ENCODE assay signal across 8 cellular contexts in genomic region chr6:26607434-26608230, GRCh38.
A peak's percentile ranks its signal among the peaks of the same experiment; 100 is the strongest.
DNase-seq lines count a peak whose midpoint lies in the region; ATAC-seq, FAIRE-seq and TF ChIP-seq lines count a peak whose summit lies in the region.

No MANE protein-coding gene starts in this region.

- peaks cover 26% of the 10 kb centered on the region for H3K27me3 Mint-ChIP-seq in T-helper 2 cell treated with Interferon-gamma antibody and Interleukin-4, amounts not matched to agents 5 μg/mL and 100 μg/mL, for 36 hours (ENCODE audit: low read depth)

- H3K36me3 ChIP-seq in brain microvascular endothelial cell (replicated peaks) = no peaks in the 10 kb centered on the region

- ATAC-seq in GM21423 (IDR thresholded peaks at IDR 0.05; ENCODE audit: unreplicated experiment) = no peak

- DNase-seq in GF-D8 (lab: John Stamatoyannopoulos, UW) (peak; percentile 26), HFF-Myc (ENCODE audit: extremely low read depth, low read depth) (peak; percentile 12), NCI-H2029 (lab: John Stamatoyannopoulos, UW) (peak; percentile 72), brain microvascular endothelial cell (peak; percentile 71)
- DNase-seq in T-helper 2 cell treated with Interferon-gamma antibody and Interleukin-4, amounts not matched to agents 5 μg/mL and 100 μg/mL, for 36 hours (ENCODE audit: low spot score) = peak; percentile 49
- DNase-seq in stimulated activated CD4-positive, alpha-beta T cell treated with anti-CD3 and anti-CD28 coated beads, Interleukin-4, amount 100 ng/mL, for 1 hour = peak; percentile 36

- H3K4me3 Mint-ChIP-seq in T-helper 2 cell treated with Interferon-gamma antibody and Interleukin-4, amounts not matched to agents 5 μg/mL and 100 μg/mL, for 36 hours = peak overlapping the region; percentile 54

- in situ Hi-C loops in brain microvascular endothelial cell (cut with HindIII; ENCODE audit: low pct_ligation_motif_present, low sequenced_read_pairs) = no loop called here

- no peak overlapping the region for H3K27ac ChIP-seq in brain microvascular endothelial cell

- TF ChIP-seq CTCF in HFF-Myc (IDR thresholded peaks at IDR 0.05; ENCODE audit: low read depth, low read length, missing control alignments) (peak; percentile 81), brain microvascular endothelial cell (IDR thresholded peaks at IDR 0.05; ENCODE audit: low read depth, low read length, missing control alignments) (peak; percentile 85)

- H3K4me3 ChIP-seq in HFF-Myc (replicated peaks; ENCODE audit: low read depth, low read length) (peak overlapping the region; percentile 8; the same call in 1 of the 2 replicates), brain microvascular endothelial cell (ENCODE audit: low read depth, low read length) (peak overlapping the region; percentile 24)

- peaks cover 9% of the 10 kb centered on the region for H3K4me1 Mint-ChIP-seq in T-helper 2 cell treated with Interferon-gamma antibody and Interleukin-4, amounts not matched to agents 5 μg/mL and 100 μg/mL, for 36 hours (ENCODE audit: low read depth)

- FAIRE-seq in islet of Langerhans (lab: Jason Lieb, UNC) = peak; percentile 94

- peaks cover 7% of the 10 kb centered on the region for H3K27me3 ChIP-seq in brain microvascular endothelial cell (replicated peaks)

- no peaks in the 10 kb centered on the region for H3K9me3 Mint-ChIP-seq in T-helper 2 cell treated with Interferon-gamma antibody and Interleukin-4, amounts not matched to agents 5 μg/mL and 100 μg/mL, for 36 hours

- no peak overlapping the region for H3K27ac Mint-ChIP-seq in T-helper 2 cell treated with Interferon-gamma antibody and Interleukin-4, amounts not matched to agents 5 μg/mL and 100 μg/mL, for 36 hours

- no peaks in the 10 kb centered on the region for H3K36me3 Mint-ChIP-seq in T-helper 2 cell treated with Interferon-gamma antibody and Interleukin-4, amounts not matched to agents 5 μg/mL and 100 μg/mL, for 36 hours (ENCODE audit: low read depth)

Comparison
In these comparisons a context has a peak if more than half of its experiments do, and no peak if none do; other contexts are left out.
1. DNase-seq: peak in every context shown above with its lines; median percentile 72 in NCI-H2029; 71 in brain microvascular endothelial cell; 49 in T-helper 2 cell treated with Interferon-gamma antibody and Interleukin-4, amounts not matched to agents 5 μg/mL and 100 μg/mL, for 36 hours; 36 in stimulated activated CD4-positive, alpha-beta T cell treated with anti-CD3 and anti-CD28 coated beads, Interleukin-4, amount 100 ng/mL, for 1 hour; 26 in GF-D8; 12 in HFF-Myc.